8 cellular contexts compared by ENCODE assay signal in the genomic region with DNA sequence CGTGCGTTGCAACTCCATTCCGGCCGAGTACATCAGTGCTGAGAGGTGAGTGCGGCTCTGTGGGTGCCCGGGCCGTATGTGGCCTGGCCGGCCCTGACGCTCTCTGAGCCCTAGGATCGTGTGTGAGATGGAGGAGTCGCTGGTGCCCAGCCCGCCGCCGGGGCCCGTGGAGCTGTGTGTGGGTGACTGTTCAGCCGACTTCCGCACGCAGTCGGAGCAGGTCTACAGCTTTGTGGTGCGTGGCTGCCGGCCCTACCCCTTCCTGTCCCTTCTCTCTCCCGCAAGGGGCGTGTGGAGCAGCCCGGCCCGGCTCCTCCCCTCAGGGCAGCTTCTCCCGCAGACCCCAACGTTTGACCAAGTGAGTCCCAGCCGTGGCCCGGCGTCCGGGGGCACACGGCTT.
"Had no signal": no experiment of that assay in that cellular context is flagged by ENCODE, and none has a peak within 500 bp of the region (broad histone marks: within the 10 kb centered on the region; RNA-seq: fewer than 3 reads in every experiment).

No MANE protein-coding gene starts in this region.

- DNase-seq: GDM1, GF-D8 had no signal

- ATAC-seq: GM12878 had no signal

- FAIRE-seq: G401.6, GM12878, GM12891, GM12892, GM18507, GM19239 had no signal

- H3K4me3 ChIP-seq: GM12878 had no signal
